In the genomic region with DNA sequence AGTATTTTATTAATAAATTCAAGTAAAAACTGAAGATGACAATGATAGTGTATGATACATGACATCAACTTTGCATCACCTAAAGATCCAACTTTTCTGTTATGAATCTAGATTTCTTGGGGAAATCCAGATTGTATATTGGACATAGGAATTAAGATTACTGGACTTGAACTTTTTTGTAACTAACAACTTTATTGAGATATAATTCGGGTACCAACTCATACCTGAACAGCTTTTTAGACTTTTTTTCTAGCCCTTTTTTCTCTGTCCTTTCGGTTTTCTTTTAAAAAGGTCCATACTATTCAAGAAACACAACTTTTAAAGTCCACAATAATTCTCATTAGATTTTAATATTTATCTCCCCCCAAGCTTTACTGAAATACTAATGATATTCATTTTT, we compare ENCODE assay signal across 11 cellular contexts. TPM values are rescaled to one million over a fixed set of nuclear protein-coding genes. Genes with fewer than 3 reads are reported as not detected.
DNase-seq lines count a peak whose midpoint lies in the region; ATAC-seq, FAIRE-seq and TF ChIP-seq lines count a peak whose summit lies in the region.
"Had no signal": no experiment of that assay in that cellular context is flagged by ENCODE, and none has a peak within 500 bp of the region (broad histone marks: within the 10 kb centered on the region; RNA-seq: fewer than 3 reads in every experiment).

No MANE protein-coding gene starts in this region.

- no peak overlapping the region for H3K18ac ChIP-seq in mesendoderm (ENCODE audit: low read length)

- H4K20me1 ChIP-seq in keratinocyte (ENCODE audit: control insufficient read depth, extremely low read depth, insufficient read depth, low read length) = no peaks in the 10 kb centered on the region

- H3K36me3 ChIP-seq in heart left ventricle = no peaks in the 10 kb centered on the region
- peaks cover 2 to 6% of the 10 kb centered on the region in 2 experiments for H3K36me3 ChIP-seq in keratinocyte (ENCODE audit: control insufficient read depth in 2 of 2, extremely low read depth in 1 of 2, insufficient read depth in 2 of 2, low read length in 2 of 2)
- no peaks in the 10 kb centered on the region for H3K36me3 ChIP-seq in thoracic aorta
- H3K36me3 ChIP-seq in effector memory CD4-positive, alpha-beta T cell (ENCODE audit: control insufficient read depth, insufficient read depth, low read length) = no peaks in the 10 kb centered on the region
- no peaks in the 10 kb centered on the region for H3K36me3 ChIP-seq in mesendoderm (ENCODE audit: control insufficient read depth, insufficient read depth, low read length)
- H3K36me3 ChIP-seq: lower lobe of right lung, Peyer's patch had no signal

- no peaks in the 10 kb centered on the region for H3K27me3 ChIP-seq in heart left ventricle
- no peaks in the 10 kb centered on the region for H3K27me3 ChIP-seq in keratinocyte (ENCODE audit: control insufficient read depth, extremely low read depth, insufficient read depth, low read length)
- no peaks in the 10 kb centered on the region for H3K27me3 ChIP-seq in thoracic aorta (replicated peaks; ENCODE audit: insufficient read depth)
- H3K27me3 ChIP-seq in effector memory CD4-positive, alpha-beta T cell (replicated peaks; ENCODE audit: control insufficient read depth, insufficient read depth, low read length, poor library complexity, severe bottlenecking) = peaks cover 5% of the 10 kb centered on the region
- no peaks in the 10 kb centered on the region for H3K27me3 ChIP-seq in mesendoderm (ENCODE audit: insufficient read depth, low read length, poor library complexity)
- H3K27me3 ChIP-seq: Peyer's patch had no signal

- H3K27ac Mint-ChIP-seq in activated T-helper 2 cell treated with anti-CD3 and anti-CD28 coated beads, Interferon-gamma antibody, Interleukin-2, Interleukin-4, amounts not matched to agents 10 μg/mL and 5 μg/mL and 100 μg/mL, durations not matched to agents 14 hours and 24 hours and 36 hours = no peak overlapping the region

- H3K9me3 Mint-ChIP-seq in activated T-helper 2 cell treated with anti-CD3 and anti-CD28 coated beads, Interferon-gamma antibody, Interleukin-2, Interleukin-4, amounts not matched to agents 10 μg/mL and 5 μg/mL and 100 μg/mL, durations not matched to agents 14 hours and 24 hours and 36 hours = peaks cover 3% of the 10 kb centered on the region

- peak overlapping the region; percentile 61 for H3K4me3 Mint-ChIP-seq in activated T-helper 2 cell treated with anti-CD3 and anti-CD28 coated beads, Interferon-gamma antibody, Interleukin-2, Interleukin-4, amounts not matched to agents 10 μg/mL and 5 μg/mL and 100 μg/mL, durations not matched to agents 14 hours and 24 hours and 36 hours (ENCODE audit: low read depth)

- dilution Hi-C loops in keratinocyte (cut with MboI; ENCODE audit: extremely low pct_ligation_motif_present, low sequenced_read_pairs) = no loop called here

- no peak overlapping the region for H2AFZ ChIP-seq in keratinocyte (ENCODE audit: control insufficient read depth, low read length)

- H3K4me1 Mint-ChIP-seq in activated T-helper 2 cell treated with anti-CD3 and anti-CD28 coated beads, Interferon-gamma antibody, Interleukin-2, Interleukin-4, amounts not matched to agents 10 μg/mL and 5 μg/mL and 100 μg/mL, durations not matched to agents 14 hours and 24 hours and 36 hours (ENCODE audit: low read depth) = peaks cover 12% of the 10 kb centered on the region

- TF ChIP-seq POLR2A in heart left ventricle (IDR thresholded peaks at IDR 0.05) = no peak

- H3K4me3 ChIP-seq in heart left ventricle (peak overlapping the region in 5 of 12 donors; percentile 47 to 89 (median 82)), keratinocyte (ENCODE audit: control insufficient read depth in 2 of 3, extremely low read depth in 1 of 3, insufficient read depth in 2 of 3, low read depth in 1 of 3, low read length in 3 of 3) (peak overlapping the region in 1 of 3 experiments; percentile 71), thoracic aorta (peak overlapping the region; percentile 86), mesendoderm (ENCODE audit: low read length) (no peak overlapping the region)
- H3K4me3 ChIP-seq in effector memory CD4-positive, alpha-beta T cell (ENCODE audit: insufficient read depth, low read depth, low read length, poor library complexity, severe bottlenecking) = no peak overlapping the region

- TF ChIP-seq CTCF in heart left ventricle (IDR thresholded peaks at IDR 0.05) (no peak), keratinocyte (optimal IDR thresholded peaks at IDR 0.05 in 1 of 3, IDR thresholded peaks at IDR 0.05 in 1 of 3, conservative IDR thresholded peaks at IDR 0.05 in 1 of 3; ENCODE audit: extremely low read depth in 1 of 3, insufficient read depth in 2 of 3, low read length in 3 of 3) (no peak), thoracic aorta (IDR thresholded peaks at IDR 0.05) (no peak)

- H2BK15ac ChIP-seq in mesendoderm (replicated peaks; ENCODE audit: low read depth) = no peak overlapping the region

- 94 to 97% (median 96%) methylated on average over 2 of the region's 2 CpGs for WGBS in heart left ventricle, 4 donors
- WGBS in mesendoderm (ENCODE audit: extremely low coverage, insufficient coverage, low lambda C conversion rate) = no CpG with 5 or more reads among the region's 2 CpGs

- no peak overlapping the region for H2BK5ac ChIP-seq in mesendoderm (ENCODE audit: low read length)

- H3K56ac ChIP-seq in mesendoderm (ENCODE audit: low read length) = no peak overlapping the region

- H2AK5ac ChIP-seq in mesendoderm (ENCODE audit: low read length) = no peak overlapping the region

- no peak overlapping the region for H3K23ac ChIP-seq in mesendoderm (ENCODE audit: low read length)

- peak overlapping the region in 7 of 12 donors; percentile 81 to 95 (median 86) for H3K27ac ChIP-seq in heart left ventricle
- peak overlapping the region; percentile 57 for H3K27ac ChIP-seq in keratinocyte (ENCODE audit: control insufficient read depth, insufficient read depth, low read length)
- peak overlapping the region in 1 of 2 donors; percentile 82 for H3K27ac ChIP-seq in thoracic aorta
- H3K27ac ChIP-seq in effector memory CD4-positive, alpha-beta T cell (ENCODE audit: insufficient read depth, low read length, poor library complexity, severe bottlenecking) = no peak overlapping the region
- no peak overlapping the region for H3K27ac ChIP-seq in mesendoderm (ENCODE audit: low read depth, low read length)

- H3K79me1 ChIP-seq in mesendoderm (ENCODE audit: low read length) = peaks cover 5% of the 10 kb centered on the region

- H3K9ac ChIP-seq in keratinocyte (ENCODE audit: control insufficient read depth, extremely low read depth, insufficient read depth, low read length) = no peak overlapping the region
- no peak overlapping the region for H3K9ac ChIP-seq in mesendoderm (ENCODE audit: low read length)

- intact Hi-C loops in heart left ventricle (cut with DNase I) = loop anchor here in 8 of 10 donors (2.0 to 10.0 kb wide), 7 partner anchors 47 to 147 kb away; partner anchors contain the start of gene RTTN (in 5 of the 8)
- intact Hi-C loops in Right ventricle myocardium inferior (cut with DNase I) = loop anchor here (2.0 to 5.0 kb wide), 3 partner anchors 40 to 147 kb away; partner anchors contain the start of gene RTTN
- intact Hi-C loops in activated T-helper 2 cell treated with anti-CD3 and anti-CD28 coated beads, Interferon-gamma antibody, Interleukin-2, Interleukin-4, amounts not matched to agents 10 μg/mL and 5 μg/mL and 100 μg/mL, durations not matched to agents 14 hours and 24 hours and 36 hours (cut with micrococcal nuclease) = no loop called here

- H3K36me3 Mint-ChIP-seq in activated T-helper 2 cell treated with anti-CD3 and anti-CD28 coated beads, Interferon-gamma antibody, Interleukin-2, Interleukin-4, amounts not matched to agents 10 μg/mL and 5 μg/mL and 100 μg/mL, durations not matched to agents 14 hours and 24 hours and 36 hours (ENCODE audit: low read depth) = peaks cover 8% of the 10 kb centered on the region

- H3K9me3 ChIP-seq in heart left ventricle (peaks cover 0 to 4% (median 0%) of the 10 kb centered on the region in 12 donors), keratinocyte (ENCODE audit: control insufficient read depth, low read depth, low read length) (no peaks in the 10 kb centered on the region), thoracic aorta (no peaks in the 10 kb centered on the region)
- H3K9me3 ChIP-seq in effector memory CD4-positive, alpha-beta T cell (ENCODE audit: control insufficient read depth, low read length) = no peaks in the 10 kb centered on the region
- H3K9me3 ChIP-seq: lower lobe of right lung, Peyer's patch had no signal

- DNase-seq in heart left ventricle (no peak), Right ventricle myocardium inferior (ENCODE audit: missing footprints) (no peak), keratinocyte (ENCODE audit: low read depth, low spot score) (no peak), thoracic aorta (ENCODE audit: low spot score) (no peak), NCI-H345 (lab: John Stamatoyannopoulos, UW) (no peak), mesendoderm (no peak)
- no peak for DNase-seq in activated T-helper 2 cell treated with anti-CD3 and anti-CD28 coated beads, Interferon-gamma antibody, Interleukin-2, Interleukin-4, amounts not matched to agents 10 μg/mL and 5 μg/mL and 100 μg/mL, durations not matched to agents 14 hours and 24 hours and 36 hours (ENCODE audit: low spot score)
- no peak for DNase-seq in effector memory CD4-positive, alpha-beta T cell
- DNase-seq: stimulated activated naive CD4-positive, alpha-beta T cell treated with Interleukin-2 at 50 U/mL for 16 hours had no signal

- peaks cover 29% of the 10 kb centered on the region for H3K27me3 Mint-ChIP-seq in activated T-helper 2 cell treated with anti-CD3 and anti-CD28 coated beads, Interferon-gamma antibody, Interleukin-2, Interleukin-4, amounts not matched to agents 10 μg/mL and 5 μg/mL and 100 μg/mL, durations not matched to agents 14 hours and 24 hours and 36 hours (ENCODE audit: low read depth)

- ATAC-seq in heart left ventricle (no peak), Right ventricle myocardium inferior (no peak), thoracic aorta (ENCODE audit: insufficient number of reproducible peaks, low FRiP score, low read depth) (no peak)

- no peak for FAIRE-seq in keratinocyte (lab: Jason Lieb, UNC)

- no peak overlapping the region for H3K4ac ChIP-seq in mesendoderm (ENCODE audit: low read depth, low read length)

- H3K4me2 ChIP-seq in keratinocyte (ENCODE audit: control insufficient read depth, extremely low read depth, insufficient read depth, low read depth, low read length) (peak overlapping the region; percentile 79), mesendoderm (ENCODE audit: low read length) (no peak overlapping the region)

- peaks cover 1% of the 10 kb centered on the region for H3K9me1 ChIP-seq in keratinocyte (ENCODE audit: control insufficient read depth, extremely low read depth, insufficient read depth, low read length)

- peaks cover 33% of the 10 kb centered on the region for H3K79me2 ChIP-seq in keratinocyte (ENCODE audit: control insufficient read depth, insufficient read depth, low read length)
- H3K79me2 ChIP-seq in mesendoderm (ENCODE audit: control insufficient read depth, insufficient read depth, low read length) = peaks cover 30% of the 10 kb centered on the region

- no peak overlapping the region for H4K5ac ChIP-seq in mesendoderm (ENCODE audit: low read length)

- peaks cover 0 to 62% (median 31%) of the 10 kb centered on the region in 12 donors for H3K4me1 ChIP-seq in heart left ventricle
- H3K4me1 ChIP-seq in keratinocyte (ENCODE audit: control insufficient read depth, extremely low read depth, insufficient read depth, low read length) = peaks cover 39% of the 10 kb centered on the region
- peaks cover 14 to 26% of the 10 kb centered on the region in 2 donors for H3K4me1 ChIP-seq in thoracic aorta (ENCODE audit: control insufficient read depth in 1 of 2, low read depth in 2 of 2)
- H3K4me1 ChIP-seq in effector memory CD4-positive, alpha-beta T cell (ENCODE audit: control insufficient read depth, insufficient read depth, low read length, poor library complexity, severe bottlenecking) = peaks cover 2% of the 10 kb centered on the region
- peaks cover 3% of the 10 kb centered on the region for H3K4me1 ChIP-seq in mesendoderm (ENCODE audit: control insufficient read depth, low read depth, low read length)

- no peak overlapping the region for H2BK120ac ChIP-seq in mesendoderm (ENCODE audit: low read depth, low read length)

- no peak overlapping the region for H4K8ac ChIP-seq in mesendoderm (ENCODE audit: low read depth, low read length)

RNA-seq across cellular contexts. Expression of gene SOCS6, which starts 1.1 kb away (rescaled TPM):
- total RNA-seq in heart left ventricle (10 to 100 TPM; 18.2 to 32.9 (median 21.8) TPM), Right ventricle myocardium inferior (21.8 TPM), thoracic aorta (10 to 100 TPM; 20.3 to 21.3 TPM)
- polyA plus RNA-seq in heart left ventricle (10 to 100 TPM in 1 of 2 donors, 1 to 10 TPM in 1; 6.5 to 15.9 TPM), keratinocyte (18.7 to 22.2 TPM (median 20.4 TPM) in 3 replicates)
- total RNA-seq in activated T-helper 2 cell treated with anti-CD3 and anti-CD28 coated beads, Interferon-gamma antibody, Interleukin-2, Interleukin-4, amounts not matched to agents 10 μg/mL and 5 μg/mL and 100 μg/mL, durations not matched to agents 14 hours and 24 hours and 36 hours = 3.8 and 4.5 TPM in 2 replicates
- 14.8 TPM for polyA plus RNA-seq in keratinocyte (2011; ENCODE audit: low read depth)
- polyA plus RNA-seq in keratinocyte (2011; cell fraction: cytosol; rRNA removed) = 11.4 and 15.8 TPM in 2 replicates
- polyA plus RNA-seq in keratinocyte (2011; cell fraction: nucleus; rRNA removed) = 21.6 and 26.0 TPM in 2 replicates
- 14.0 and 16.3 TPM in 2 replicates for polyA plus RNA-seq in keratinocyte (2012; ENCODE audit: low replicate concordance)
- polyA minus RNA-seq in keratinocyte = 24.4 to 45.0 TPM (median 43.3 TPM) in 3 replicates
- polyA minus RNA-seq in keratinocyte (2011; cell fraction: cytosol; rRNA and poly(A)+ RNA removed) = 18.0 TPM
- polyA minus RNA-seq in keratinocyte (2011; cell fraction: nucleus; rRNA and poly(A)+ RNA removed) = 22.9 and 34.6 TPM in 2 replicates
- 20.5 TPM for polyA plus RNA-seq in mesendoderm (2013, experiment 1 of 2)
- 21.0 TPM for polyA plus RNA-seq in mesendoderm (2013, experiment 2 of 2)

Comparison
In these comparisons a context has a peak if more than half of its experiments do, and no peak if none do; other contexts are left out.
1. H3K27ac ChIP-seq: peak in heart left ventricle (7 of 12) and keratinocyte (single experiment); none in effector memory CD4-positive, alpha-beta T cell (single experiment) and mesendoderm (single experiment).